ENCODE assay signal across 1 cellular context in the genomic region with DNA sequence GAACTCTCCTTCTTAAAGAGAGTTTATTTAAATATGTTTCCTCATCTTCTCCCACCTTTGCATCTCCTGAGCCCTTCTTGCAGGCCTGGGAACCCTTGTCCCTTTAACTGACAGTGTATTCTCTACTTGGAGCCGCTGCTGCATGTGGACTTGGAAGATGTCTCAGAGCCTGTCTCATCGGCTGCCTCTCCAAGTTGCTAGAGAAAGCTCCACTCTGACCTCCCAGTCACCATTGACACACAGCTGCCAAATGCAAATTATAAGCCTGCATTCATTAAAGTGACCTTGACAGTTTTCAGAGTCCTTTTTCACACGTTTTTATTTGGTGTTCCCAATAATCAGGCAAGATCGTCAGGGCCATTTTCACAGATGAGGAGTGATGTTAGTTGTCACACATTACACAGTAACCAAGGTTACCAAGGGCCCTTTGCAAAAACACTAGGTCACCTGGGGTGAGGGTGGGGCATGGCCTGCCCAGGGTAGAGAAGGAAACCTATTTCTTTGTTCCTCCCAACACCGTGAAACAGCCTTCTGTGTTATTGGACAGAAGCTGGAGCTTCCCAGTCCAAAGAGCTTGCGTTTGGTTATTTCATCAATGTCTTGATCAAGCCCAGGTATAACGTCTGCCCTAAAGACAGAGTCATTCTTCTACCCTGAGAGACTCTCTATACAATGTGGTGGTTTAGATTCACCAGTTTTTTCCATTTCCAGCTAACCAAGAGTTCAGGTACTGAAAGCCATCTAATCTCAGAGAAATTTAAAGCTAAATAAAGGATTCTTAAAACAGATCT.
TF ChIP-seq lines count a peak whose summit lies in the region.

No MANE protein-coding gene starts in this region.

TF ChIP-seq in K562, 482 proteins besides CTCF, POLR2A, EP300 and RAD21 (continued from another document and continues in another):
- TF ChIP-seq, protein P1, sequence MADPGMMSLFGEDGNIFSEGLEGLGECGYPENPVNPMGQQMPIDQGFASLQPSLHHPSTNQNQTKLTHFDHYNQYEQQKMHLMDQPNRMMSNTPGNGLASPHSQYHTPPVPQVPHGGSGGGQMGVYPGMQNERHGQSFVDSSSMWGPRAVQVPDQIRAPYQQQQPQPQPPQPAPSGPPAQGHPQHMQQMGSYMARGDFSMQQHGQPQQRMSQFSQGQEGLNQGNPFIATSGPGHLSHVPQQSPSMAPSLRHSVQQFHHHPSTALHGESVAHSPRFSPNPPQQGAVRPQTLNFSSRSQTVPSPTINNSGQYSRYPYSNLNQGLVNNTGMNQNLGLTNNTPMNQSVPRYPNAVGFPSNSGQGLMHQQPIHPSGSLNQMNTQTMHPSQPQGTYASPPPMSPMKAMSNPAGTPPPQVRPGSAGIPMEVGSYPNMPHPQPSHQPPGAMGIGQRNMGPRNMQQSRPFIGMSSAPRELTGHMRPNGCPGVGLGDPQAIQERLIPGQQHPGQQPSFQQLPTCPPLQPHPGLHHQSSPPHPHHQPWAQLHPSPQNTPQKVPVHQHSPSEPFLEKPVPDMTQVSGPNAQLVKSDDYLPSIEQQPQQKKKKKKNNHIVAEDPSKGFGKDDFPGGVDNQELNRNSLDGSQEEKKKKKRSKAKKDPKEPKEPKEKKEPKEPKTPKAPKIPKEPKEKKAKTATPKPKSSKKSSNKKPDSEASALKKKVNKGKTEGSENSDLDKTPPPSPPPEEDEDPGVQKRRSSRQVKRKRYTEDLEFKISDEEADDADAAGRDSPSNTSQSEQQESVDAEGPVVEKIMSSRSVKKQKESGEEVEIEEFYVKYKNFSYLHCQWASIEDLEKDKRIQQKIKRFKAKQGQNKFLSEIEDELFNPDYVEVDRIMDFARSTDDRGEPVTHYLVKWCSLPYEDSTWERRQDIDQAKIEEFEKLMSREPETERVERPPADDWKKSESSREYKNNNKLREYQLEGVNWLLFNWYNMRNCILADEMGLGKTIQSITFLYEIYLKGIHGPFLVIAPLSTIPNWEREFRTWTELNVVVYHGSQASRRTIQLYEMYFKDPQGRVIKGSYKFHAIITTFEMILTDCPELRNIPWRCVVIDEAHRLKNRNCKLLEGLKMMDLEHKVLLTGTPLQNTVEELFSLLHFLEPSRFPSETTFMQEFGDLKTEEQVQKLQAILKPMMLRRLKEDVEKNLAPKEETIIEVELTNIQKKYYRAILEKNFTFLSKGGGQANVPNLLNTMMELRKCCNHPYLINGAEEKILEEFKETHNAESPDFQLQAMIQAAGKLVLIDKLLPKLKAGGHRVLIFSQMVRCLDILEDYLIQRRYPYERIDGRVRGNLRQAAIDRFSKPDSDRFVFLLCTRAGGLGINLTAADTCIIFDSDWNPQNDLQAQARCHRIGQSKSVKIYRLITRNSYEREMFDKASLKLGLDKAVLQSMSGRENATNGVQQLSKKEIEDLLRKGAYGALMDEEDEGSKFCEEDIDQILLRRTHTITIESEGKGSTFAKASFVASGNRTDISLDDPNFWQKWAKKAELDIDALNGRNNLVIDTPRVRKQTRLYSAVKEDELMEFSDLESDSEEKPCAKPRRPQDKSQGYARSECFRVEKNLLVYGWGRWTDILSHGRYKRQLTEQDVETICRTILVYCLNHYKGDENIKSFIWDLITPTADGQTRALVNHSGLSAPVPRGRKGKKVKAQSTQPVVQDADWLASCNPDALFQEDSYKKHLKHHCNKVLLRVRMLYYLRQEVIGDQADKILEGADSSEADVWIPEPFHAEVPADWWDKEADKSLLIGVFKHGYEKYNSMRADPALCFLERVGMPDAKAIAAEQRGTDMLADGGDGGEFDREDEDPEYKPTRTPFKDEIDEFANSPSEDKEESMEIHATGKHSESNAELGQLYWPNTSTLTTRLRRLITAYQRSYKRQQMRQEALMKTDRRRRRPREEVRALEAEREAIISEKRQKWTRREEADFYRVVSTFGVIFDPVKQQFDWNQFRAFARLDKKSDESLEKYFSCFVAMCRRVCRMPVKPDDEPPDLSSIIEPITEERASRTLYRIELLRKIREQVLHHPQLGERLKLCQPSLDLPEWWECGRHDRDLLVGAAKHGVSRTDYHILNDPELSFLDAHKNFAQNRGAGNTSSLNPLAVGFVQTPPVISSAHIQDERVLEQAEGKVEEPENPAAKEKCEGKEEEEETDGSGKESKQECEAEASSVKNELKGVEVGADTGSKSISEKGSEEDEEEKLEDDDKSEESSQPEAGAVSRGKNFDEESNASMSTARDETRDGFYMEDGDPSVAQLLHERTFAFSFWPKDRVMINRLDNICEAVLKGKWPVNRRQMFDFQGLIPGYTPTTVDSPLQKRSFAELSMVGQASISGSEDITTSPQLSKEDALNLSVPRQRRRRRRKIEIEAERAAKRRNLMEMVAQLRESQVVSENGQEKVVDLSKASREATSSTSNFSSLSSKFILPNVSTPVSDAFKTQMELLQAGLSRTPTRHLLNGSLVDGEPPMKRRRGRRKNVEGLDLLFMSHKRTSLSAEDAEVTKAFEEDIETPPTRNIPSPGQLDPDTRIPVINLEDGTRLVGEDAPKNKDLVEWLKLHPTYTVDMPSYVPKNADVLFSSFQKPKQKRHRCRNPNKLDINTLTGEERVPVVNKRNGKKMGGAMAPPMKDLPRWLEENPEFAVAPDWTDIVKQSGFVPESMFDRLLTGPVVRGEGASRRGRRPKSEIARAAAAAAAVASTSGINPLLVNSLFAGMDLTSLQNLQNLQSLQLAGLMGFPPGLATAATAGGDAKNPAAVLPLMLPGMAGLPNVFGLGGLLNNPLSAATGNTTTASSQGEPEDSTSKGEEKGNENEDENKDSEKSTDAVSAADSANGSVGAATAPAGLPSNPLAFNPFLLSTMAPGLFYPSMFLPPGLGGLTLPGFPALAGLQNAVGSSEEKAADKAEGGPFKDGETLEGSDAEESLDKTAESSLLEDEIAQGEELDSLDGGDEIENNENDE (IDR thresholded peaks at IDR 0.05; ENCODE audit: low read depth, low read length) = no peak
- no peak for TF ChIP-seq MECOM (CRISPR knock-in tag; IDR thresholded peaks at IDR 0.05)
- TF ChIP-seq CEBPB (tag; IDR thresholded peaks at IDR 0.05) = no peak
- TF ChIP-seq NR2F6 (CRISPR knock-in tag; IDR thresholded peaks at IDR 0.05) = no peak
- TF ChIP-seq MEIS2 (IDR thresholded peaks at IDR 0.05; ENCODE audit: partially characterized antibody) = no peak
- no peak for TF ChIP-seq MYNN (IDR thresholded peaks at IDR 0.05)
- TF ChIP-seq MYNN (CRISPR knock-in tag; IDR thresholded peaks at IDR 0.05) = no peak
- TF ChIP-seq, protein P2, sequence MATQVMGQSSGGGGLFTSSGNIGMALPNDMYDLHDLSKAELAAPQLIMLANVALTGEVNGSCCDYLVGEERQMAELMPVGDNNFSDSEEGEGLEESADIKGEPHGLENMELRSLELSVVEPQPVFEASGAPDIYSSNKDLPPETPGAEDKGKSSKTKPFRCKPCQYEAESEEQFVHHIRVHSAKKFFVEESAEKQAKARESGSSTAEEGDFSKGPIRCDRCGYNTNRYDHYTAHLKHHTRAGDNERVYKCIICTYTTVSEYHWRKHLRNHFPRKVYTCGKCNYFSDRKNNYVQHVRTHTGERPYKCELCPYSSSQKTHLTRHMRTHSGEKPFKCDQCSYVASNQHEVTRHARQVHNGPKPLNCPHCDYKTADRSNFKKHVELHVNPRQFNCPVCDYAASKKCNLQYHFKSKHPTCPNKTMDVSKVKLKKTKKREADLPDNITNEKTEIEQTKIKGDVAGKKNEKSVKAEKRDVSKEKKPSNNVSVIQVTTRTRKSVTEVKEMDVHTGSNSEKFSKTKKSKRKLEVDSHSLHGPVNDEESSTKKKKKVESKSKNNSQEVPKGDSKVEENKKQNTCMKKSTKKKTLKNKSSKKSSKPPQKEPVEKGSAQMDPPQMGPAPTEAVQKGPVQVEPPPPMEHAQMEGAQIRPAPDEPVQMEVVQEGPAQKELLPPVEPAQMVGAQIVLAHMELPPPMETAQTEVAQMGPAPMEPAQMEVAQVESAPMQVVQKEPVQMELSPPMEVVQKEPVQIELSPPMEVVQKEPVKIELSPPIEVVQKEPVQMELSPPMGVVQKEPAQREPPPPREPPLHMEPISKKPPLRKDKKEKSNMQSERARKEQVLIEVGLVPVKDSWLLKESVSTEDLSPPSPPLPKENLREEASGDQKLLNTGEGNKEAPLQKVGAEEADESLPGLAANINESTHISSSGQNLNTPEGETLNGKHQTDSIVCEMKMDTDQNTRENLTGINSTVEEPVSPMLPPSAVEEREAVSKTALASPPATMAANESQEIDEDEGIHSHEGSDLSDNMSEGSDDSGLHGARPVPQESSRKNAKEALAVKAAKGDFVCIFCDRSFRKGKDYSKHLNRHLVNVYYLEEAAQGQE (CRISPR knock-in tag; IDR thresholded peaks at IDR 0.05; ENCODE audit: low read depth) = no peak
- no peak for TF ChIP-seq SMAD3 (CRISPR knock-in tag; conservative IDR thresholded peaks at IDR 0.05)
- no peak for TF ChIP-seq ZNF41 (CRISPR knock-in tag; conservative IDR thresholded peaks at IDR 0.05)
- TF ChIP-seq ZNF408 (CRISPR knock-in tag; IDR thresholded peaks at IDR 0.05; ENCODE audit: low read depth) = no peak
- TF ChIP-seq, protein P3, sequence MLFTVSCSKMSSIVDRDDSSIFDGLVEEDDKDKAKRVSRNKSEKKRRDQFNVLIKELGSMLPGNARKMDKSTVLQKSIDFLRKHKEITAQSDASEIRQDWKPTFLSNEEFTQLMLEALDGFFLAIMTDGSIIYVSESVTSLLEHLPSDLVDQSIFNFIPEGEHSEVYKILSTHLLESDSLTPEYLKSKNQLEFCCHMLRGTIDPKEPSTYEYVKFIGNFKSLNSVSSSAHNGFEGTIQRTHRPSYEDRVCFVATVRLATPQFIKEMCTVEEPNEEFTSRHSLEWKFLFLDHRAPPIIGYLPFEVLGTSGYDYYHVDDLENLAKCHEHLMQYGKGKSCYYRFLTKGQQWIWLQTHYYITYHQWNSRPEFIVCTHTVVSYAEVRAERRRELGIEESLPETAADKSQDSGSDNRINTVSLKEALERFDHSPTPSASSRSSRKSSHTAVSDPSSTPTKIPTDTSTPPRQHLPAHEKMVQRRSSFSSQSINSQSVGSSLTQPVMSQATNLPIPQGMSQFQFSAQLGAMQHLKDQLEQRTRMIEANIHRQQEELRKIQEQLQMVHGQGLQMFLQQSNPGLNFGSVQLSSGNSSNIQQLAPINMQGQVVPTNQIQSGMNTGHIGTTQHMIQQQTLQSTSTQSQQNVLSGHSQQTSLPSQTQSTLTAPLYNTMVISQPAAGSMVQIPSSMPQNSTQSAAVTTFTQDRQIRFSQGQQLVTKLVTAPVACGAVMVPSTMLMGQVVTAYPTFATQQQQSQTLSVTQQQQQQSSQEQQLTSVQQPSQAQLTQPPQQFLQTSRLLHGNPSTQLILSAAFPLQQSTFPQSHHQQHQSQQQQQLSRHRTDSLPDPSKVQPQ (CRISPR knock-in tag; IDR thresholded peaks at IDR 0.05; ENCODE audit: borderline replicate concordance) = no peak
- TF ChIP-seq BACH1 (tag; IDR thresholded peaks at IDR 0.05) = no peak
- TF ChIP-seq NFATC3 (IDR thresholded peaks at IDR 0.05) = no peak
- TF ChIP-seq, protein P4, sequence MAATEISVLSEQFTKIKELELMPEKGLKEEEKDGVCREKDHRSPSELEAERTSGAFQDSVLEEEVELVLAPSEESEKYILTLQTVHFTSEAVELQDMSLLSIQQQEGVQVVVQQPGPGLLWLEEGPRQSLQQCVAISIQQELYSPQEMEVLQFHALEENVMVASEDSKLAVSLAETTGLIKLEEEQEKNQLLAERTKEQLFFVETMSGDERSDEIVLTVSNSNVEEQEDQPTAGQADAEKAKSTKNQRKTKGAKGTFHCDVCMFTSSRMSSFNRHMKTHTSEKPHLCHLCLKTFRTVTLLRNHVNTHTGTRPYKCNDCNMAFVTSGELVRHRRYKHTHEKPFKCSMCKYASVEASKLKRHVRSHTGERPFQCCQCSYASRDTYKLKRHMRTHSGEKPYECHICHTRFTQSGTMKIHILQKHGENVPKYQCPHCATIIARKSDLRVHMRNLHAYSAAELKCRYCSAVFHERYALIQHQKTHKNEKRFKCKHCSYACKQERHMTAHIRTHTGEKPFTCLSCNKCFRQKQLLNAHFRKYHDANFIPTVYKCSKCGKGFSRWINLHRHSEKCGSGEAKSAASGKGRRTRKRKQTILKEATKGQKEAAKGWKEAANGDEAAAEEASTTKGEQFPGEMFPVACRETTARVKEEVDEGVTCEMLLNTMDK (IDR thresholded peaks at IDR 0.05; ENCODE audit: borderline replicate concordance, insufficient read depth, low read depth, low read length, poor library complexity, severe bottlenecking) = no peak
- TF ChIP-seq, protein P5, sequence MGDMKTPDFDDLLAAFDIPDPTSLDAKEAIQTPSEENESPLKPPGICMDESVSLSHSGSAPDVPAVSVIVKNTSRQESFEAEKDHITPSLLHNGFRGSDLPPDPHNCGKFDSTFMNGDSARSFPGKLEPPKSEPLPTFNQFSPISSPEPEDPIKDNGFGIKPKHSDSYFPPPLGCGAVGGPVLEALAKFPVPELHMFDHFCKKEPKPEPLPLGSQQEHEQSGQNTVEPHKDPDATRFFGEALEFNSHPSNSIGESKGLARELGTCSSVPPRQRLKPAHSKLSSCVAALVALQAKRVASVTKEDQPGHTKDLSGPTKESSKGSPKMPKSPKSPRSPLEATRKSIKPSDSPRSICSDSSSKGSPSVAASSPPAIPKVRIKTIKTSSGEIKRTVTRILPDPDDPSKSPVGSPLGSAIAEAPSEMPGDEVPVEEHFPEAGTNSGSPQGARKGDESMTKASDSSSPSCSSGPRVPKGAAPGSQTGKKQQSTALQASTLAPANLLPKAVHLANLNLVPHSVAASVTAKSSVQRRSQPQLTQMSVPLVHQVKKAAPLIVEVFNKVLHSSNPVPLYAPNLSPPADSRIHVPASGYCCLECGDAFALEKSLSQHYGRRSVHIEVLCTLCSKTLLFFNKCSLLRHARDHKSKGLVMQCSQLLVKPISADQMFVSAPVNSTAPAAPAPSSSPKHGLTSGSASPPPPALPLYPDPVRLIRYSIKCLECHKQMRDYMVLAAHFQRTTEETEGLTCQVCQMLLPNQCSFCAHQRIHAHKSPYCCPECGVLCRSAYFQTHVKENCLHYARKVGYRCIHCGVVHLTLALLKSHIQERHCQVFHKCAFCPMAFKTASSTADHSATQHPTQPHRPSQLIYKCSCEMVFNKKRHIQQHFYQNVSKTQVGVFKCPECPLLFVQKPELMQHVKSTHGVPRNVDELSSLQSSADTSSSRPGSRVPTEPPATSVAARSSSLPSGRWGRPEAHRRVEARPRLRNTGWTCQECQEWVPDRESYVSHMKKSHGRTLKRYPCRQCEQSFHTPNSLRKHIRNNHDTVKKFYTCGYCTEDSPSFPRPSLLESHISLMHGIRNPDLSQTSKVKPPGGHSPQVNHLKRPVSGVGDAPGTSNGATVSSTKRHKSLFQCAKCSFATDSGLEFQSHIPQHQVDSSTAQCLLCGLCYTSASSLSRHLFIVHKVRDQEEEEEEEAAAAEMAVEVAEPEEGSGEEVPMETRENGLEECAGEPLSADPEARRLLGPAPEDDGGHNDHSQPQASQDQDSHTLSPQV (IDR thresholded peaks at IDR 0.05) = 0 out of 2 replicates have a peak, but pooled peaks have one; percentile 16
- TF ChIP-seq TOE1 (IDR thresholded peaks at IDR 0.05; ENCODE audit: borderline replicate concordance) = no peak
- TF ChIP-seq TOE1 (CRISPR knock-in tag; IDR thresholded peaks at IDR 0.05; ENCODE audit: borderline replicate concordance, low read depth) = no peak
- peak; percentile 30; the same call in 1 of the 2 replicates for TF ChIP-seq ZFX (CRISPR knock-in tag; IDR thresholded peaks at IDR 0.05)
- no peak for TF ChIP-seq XRCC4 (IDR thresholded peaks at IDR 0.05; ENCODE audit: extremely low read depth, insufficient read depth, insufficient read length)
- TF ChIP-seq TBL1XR1 (IDR thresholded peaks at IDR 0.05; ENCODE audit: low read length in 2 of 2) = no peak
- TF ChIP-seq, protein P6, sequence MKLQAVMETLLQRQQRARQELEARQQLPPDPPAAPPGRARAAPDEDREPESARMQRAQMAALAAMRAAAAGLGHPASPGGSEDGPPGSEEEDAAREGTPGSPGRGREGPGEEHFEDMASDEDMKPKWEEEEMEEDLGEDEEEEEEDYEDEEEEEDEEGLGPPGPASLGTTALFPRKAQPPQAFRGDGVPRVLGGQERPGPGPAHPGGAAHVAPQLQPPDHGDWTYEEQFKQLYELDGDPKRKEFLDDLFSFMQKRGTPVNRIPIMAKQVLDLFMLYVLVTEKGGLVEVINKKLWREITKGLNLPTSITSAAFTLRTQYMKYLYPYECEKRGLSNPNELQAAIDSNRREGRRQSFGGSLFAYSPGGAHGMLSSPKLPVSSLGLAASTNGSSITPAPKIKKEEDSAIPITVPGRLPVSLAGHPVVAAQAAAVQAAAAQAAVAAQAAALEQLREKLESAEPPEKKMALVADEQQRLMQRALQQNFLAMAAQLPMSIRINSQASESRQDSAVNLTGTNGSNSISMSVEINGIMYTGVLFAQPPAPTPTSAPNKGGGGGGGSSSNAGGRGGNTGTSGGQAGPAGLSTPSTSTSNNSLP (IDR thresholded peaks at IDR 0.05; ENCODE audit: borderline replicate concordance, low read depth, low read length) = no peak
